ENCODE assay signal across 23 cellular contexts in the genomic region with DNA sequence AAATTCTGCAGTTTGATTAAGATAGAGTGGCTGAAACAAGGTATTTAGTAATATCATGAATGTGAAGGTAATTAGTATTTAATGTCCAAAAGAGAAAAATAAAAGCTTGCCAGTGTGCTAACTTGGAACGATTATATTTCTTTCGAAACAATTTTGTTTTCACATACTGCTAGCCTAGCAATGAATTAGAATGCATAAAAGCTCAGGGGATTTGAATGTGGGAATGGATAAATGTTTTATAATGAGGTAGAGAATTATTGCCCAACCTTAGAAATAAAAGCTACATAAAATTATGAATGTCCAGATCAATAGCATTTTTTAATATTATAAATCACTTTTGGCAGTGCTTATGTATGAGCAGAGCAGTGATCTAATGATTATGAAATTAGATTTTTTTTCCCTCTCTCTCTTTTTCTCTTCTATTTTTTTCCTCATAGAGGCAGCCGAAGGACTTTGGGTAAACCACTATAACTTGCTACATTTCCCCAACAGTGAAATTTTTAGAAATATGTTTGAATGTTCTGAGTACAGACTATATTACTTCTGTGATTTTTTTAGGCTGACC.
A peak's percentile ranks its signal among the peaks of the same experiment; 100 is the strongest.
DNase-seq lines count a peak whose midpoint lies in the region; ATAC-seq and TF ChIP-seq lines count a peak whose summit lies in the region.
"Had no signal": no experiment of that assay in that cellular context is flagged by ENCODE, and none has a peak within 500 bp of the region (broad histone marks: within the 10 kb centered on the region; RNA-seq: fewer than 3 reads in every experiment).

No MANE protein-coding gene starts in this region.

- CTCF ChIA-PET in HEK293T (lab: Yijun Ruan, JAX) = no interaction called here

- H3K9ac ChIP-seq in subcutaneous abdominal adipose tissue (ENCODE audit: low read length in 5 of 5) = peak overlapping the region in 1 of 5 donors; percentile 29
- H3K9ac ChIP-seq: BLaER1 had no signal

- H3K27ac ChIP-seq in left ventricle myocardium inferior (replicated peaks) (peak overlapping the region; percentile 82), heart right ventricle (peak overlapping the region in 4 of 10 donors; percentile 8 to 46 (median 19)), subcutaneous abdominal adipose tissue (ENCODE audit: low read depth, low read length) (peak overlapping the region; percentile 57)
- H3K27ac ChIP-seq: BLaER1, SJCRH30 had no signal

- H3K27me3 ChIP-seq in left ventricle myocardium inferior (ENCODE audit: low read depth) (no peaks in the 10 kb centered on the region), heart right ventricle (no peaks in the 10 kb centered on the region), subcutaneous abdominal adipose tissue (ENCODE audit: control insufficient read depth in 5 of 5, insufficient read depth in 4 of 5, low read length in 5 of 5) (no peaks in the 10 kb centered on the region)
- H3K27me3 ChIP-seq: BLaER1, SJCRH30 had no signal

- H3K9me3 ChIP-seq in left ventricle myocardium inferior (replicated peaks) = no peaks in the 10 kb centered on the region
- H3K9me3 ChIP-seq in heart right ventricle = no peaks in the 10 kb centered on the region
- H3K9me3 ChIP-seq in subcutaneous abdominal adipose tissue (ENCODE audit: control insufficient read depth in 5 of 5, low read length in 5 of 5) = no peaks in the 10 kb centered on the region
- H3K9me3 ChIP-seq: BLaER1, SJCRH30 had no signal

- TF ChIP-seq CTCF in left ventricle myocardium inferior (IDR thresholded peaks at IDR 0.05; ENCODE audit: borderline replicate concordance) (no peak), heart right ventricle (IDR thresholded peaks at IDR 0.05) (no peak), fibroblast of the aortic adventitia (IDR thresholded peaks at IDR 0.05; ENCODE audit: insufficient read depth, low read length) (no peak)

- no peak for DNase-seq in left ventricle myocardium inferior
- no peak for DNase-seq in heart right ventricle
- peak; percentile 60 for DNase-seq in fibroblast of the aortic adventitia (ENCODE audit: low read depth)
- DNase-seq in activated gamma-delta T cell treated with Interleukin-2 at 50 U/mL for 16 hours = no peak
- DNase-seq in COLO668 (lab: John Stamatoyannopoulos, UW; ENCODE audit: unreplicated experiment) = no peak
- DNase-seq in HEK293T (ENCODE audit: extremely low spot score) = no peak
- DNase-seq: CD4-positive, CD25-positive, alpha-beta regulatory T cell; HCEC 1CT; Kasumi-1; MV-4-11; NCI-H1105; NCI-H1436 treated with DMSO at 0.1 percent for 48 hours; NCI-H187 treated with DMSO at 0.1 percent for 48 hours; NCI-H446; NCI-H524 treated with DMSO at 0.1 percent for 48 hours; NCI-H774; NK-92 treated with Interleukin-12 subunit alpha and Interleukin-12 subunit beta, amount 100 ng/mL, for 24 hours; PC-3; SJCRH30 had no signal

- no peak overlapping the region for H3K4me3 ChIP-seq in left ventricle myocardium inferior
- H3K4me3 ChIP-seq in heart right ventricle = no peak overlapping the region
- H3K4me3 ChIP-seq in fibroblast of the aortic adventitia (ENCODE audit: low read depth, low read length) = no peak overlapping the region
- no peak overlapping the region for H3K4me3 ChIP-seq in subcutaneous abdominal adipose tissue (ENCODE audit: low read depth in 1 of 5, low read length in 5 of 5)
- H3K4me3 ChIP-seq: BLaER1, SJCRH30 had no signal

- ATAC-seq in heart right ventricle = no peak
- ATAC-seq: HepG2, PC-3, Right ventricle myocardium inferior had no signal

- POLR2A ChIA-PET in HEK293T (lab: Yijun Ruan, JAX) = no interaction called here

- intact Hi-C loops in left ventricle myocardium inferior (cut with micrococcal nuclease) = no loop called here
- intact Hi-C loops in heart right ventricle (cut with DNase I) = loop anchor here in 4 of 10 donors (5.0 to 10.0 kb wide), 2 partner anchors 72 to 75 kb away; a partner anchor contains a TSS

- H3K4me1 ChIP-seq in left ventricle myocardium inferior (peaks cover 98% of the 10 kb centered on the region), heart right ventricle (peaks cover 0 to 88% (median 49%) of the 10 kb centered on the region in 9 donors), subcutaneous abdominal adipose tissue (ENCODE audit: control insufficient read depth in 5 of 5, insufficient read depth in 5 of 5, low read length in 5 of 5) (peaks cover 0 to 20% (median 12%) of the 10 kb centered on the region in 5 donors)
- H3K4me1 ChIP-seq: BLaER1, SJCRH30 had no signal

- H3K36me3 ChIP-seq in left ventricle myocardium inferior (no peaks in the 10 kb centered on the region), heart right ventricle (no peaks in the 10 kb centered on the region), subcutaneous abdominal adipose tissue (ENCODE audit: control insufficient read depth in 5 of 5, insufficient read depth in 5 of 5, low read length in 5 of 5) (no peaks in the 10 kb centered on the region)
- H3K36me3 ChIP-seq: BLaER1, SJCRH30 had no signal

- 69 to 82% methylated on average over 3 of the region's 3 CpGs for WGBS in heart right ventricle, 2 donors

TF ChIP-seq in HEK293T, 16 proteins besides CTCF, POLR2A, EP300 and RAD21:
- no peak for TF ChIP-seq TARDBP (IDR thresholded peaks at IDR 0.05)
- no peak for TF ChIP-seq CTBP1 (IDR thresholded peaks at IDR 0.05; ENCODE audit: borderline replicate concordance)
- no peak for TF ChIP-seq BHLHE40 (IDR thresholded peaks at IDR 0.05; ENCODE audit: borderline replicate concordance)
- no peak for TF ChIP-seq ELF4 (IDR thresholded peaks at IDR 0.05)
- TF ChIP-seq FOXK2 (IDR thresholded peaks at IDR 0.05) = no peak
- no peak for TF ChIP-seq SUZ12 (IDR thresholded peaks at IDR 0.05)
- no peak for TF ChIP-seq HDGF (IDR thresholded peaks at IDR 0.05; ENCODE audit: borderline replicate concordance)
- no peak for TF ChIP-seq FOXA1 (IDR thresholded peaks at IDR 0.05)
- TF ChIP-seq, protein P1, sequence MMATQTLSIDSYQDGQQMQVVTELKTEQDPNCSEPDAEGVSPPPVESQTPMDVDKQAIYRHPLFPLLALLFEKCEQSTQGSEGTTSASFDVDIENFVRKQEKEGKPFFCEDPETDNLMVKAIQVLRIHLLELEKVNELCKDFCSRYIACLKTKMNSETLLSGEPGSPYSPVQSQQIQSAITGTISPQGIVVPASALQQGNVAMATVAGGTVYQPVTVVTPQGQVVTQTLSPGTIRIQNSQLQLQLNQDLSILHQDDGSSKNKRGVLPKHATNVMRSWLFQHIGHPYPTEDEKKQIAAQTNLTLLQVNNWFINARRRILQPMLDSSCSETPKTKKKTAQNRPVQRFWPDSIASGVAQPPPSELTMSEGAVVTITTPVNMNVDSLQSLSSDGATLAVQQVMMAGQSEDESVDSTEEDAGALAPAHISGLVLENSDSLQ (IDR thresholded peaks at IDR 0.05) = no peak
- TF ChIP-seq NFRKB (IDR thresholded peaks at IDR 0.05) = no peak
- no peak for TF ChIP-seq SP1 (IDR thresholded peaks at IDR 0.05)
- TF ChIP-seq L3MBTL2 (conservative IDR thresholded peaks at IDR 0.05) = no peak
- no peak for TF ChIP-seq ARNT (IDR thresholded peaks at IDR 0.05)
- no peak for TF ChIP-seq ZNF384 (IDR thresholded peaks at IDR 0.05)
- no peak for TF ChIP-seq LEF1 (IDR thresholded peaks at IDR 0.05; ENCODE audit: borderline replicate concordance)
- TF ChIP-seq FOXM1 (IDR thresholded peaks at IDR 0.05; ENCODE audit: borderline replicate concordance) = no peak
TF ChIP-seq in HEK293T: peak in this region for 0.
